10 cellular contexts compared by ENCODE assay signal in the genomic region with DNA sequence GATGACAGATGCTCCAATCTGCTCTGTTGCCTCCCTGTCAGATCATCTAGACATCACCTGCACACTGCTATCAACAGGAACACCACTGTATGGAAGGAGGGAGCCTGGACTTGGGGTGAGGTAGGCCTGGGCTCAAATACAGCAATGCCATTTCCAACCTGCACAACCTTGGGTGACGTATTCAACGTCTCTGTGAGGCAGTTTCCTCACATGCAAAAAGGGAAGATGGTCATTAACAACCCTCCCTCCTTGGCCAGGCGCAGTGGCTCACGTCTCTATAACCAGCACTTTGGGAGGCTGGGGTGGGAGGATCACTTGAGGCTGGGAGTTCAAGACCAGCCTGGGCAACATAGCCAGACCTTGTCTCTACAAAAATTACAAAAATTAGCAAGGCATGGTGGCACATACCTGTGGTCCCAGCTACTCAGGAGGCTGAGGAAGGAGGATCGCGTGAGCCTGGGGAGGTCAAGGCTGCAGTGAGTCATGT. TPM values are rescaled to one million over a fixed set of nuclear protein-coding genes. Genes with fewer than 3 reads are reported as not detected.
DNase-seq lines count a peak whose midpoint lies in the region; ATAC-seq and TF ChIP-seq lines count a peak whose summit lies in the region.
"Had no signal": no experiment of that assay in that cellular context is flagged by ENCODE, and none has a peak within 500 bp of the region (broad histone marks: within the 10 kb centered on the region; RNA-seq: fewer than 3 reads in every experiment).

No MANE protein-coding gene starts in this region.

- H3K36me3 Mint-ChIP-seq in CD8-positive, alpha-beta memory T cell, result peaks cover 0 to 25% (median 10%) of the 10 kb centered on the region in 3 donors
- peaks cover 56% of the 10 kb centered on the region for H3K36me3 Mint-ChIP-seq in dendritic cell treated with granulocyte-macrophage colony-stimulating factor and Interleukin-4, amounts not matched to agents 40 ng/mL and 50 ng/mL, for 4 days (ENCODE audit: low read depth)
- peaks cover 43% of the 10 kb centered on the region for H3K36me3 Mint-ChIP-seq in endodermal cell (ENCODE audit: low read depth)

- H3K79me2 ChIP-seq in PC-3 (ENCODE audit: low read length), result no peaks in the 10 kb centered on the region

- no peaks in the 10 kb centered on the region for H3K27me3 ChIP-seq in CD8-positive, alpha-beta memory T cell (ENCODE audit: insufficient read depth, low read length, poor library complexity, severe bottlenecking)
- H3K27me3 ChIP-seq in PC-3 (ENCODE audit: low read length) (no peaks in the 10 kb centered on the region), psoas muscle (ENCODE audit: insufficient read depth in 3 of 3, low read length in 2 of 3) (no peaks in the 10 kb centered on the region), endodermal cell (ENCODE audit: control insufficient read depth, insufficient read depth, low read length, poor library complexity, severe bottlenecking) (no peaks in the 10 kb centered on the region)

- H3K4me1 ChIP-seq in CD8-positive, alpha-beta memory T cell (ENCODE audit: insufficient read depth, low read length), result peaks cover 47% of the 10 kb centered on the region
- H3K4me1 ChIP-seq in PC-3 (ENCODE audit: insufficient read depth, low read length), result peaks cover 11% of the 10 kb centered on the region
- H3K4me1 ChIP-seq in psoas muscle, result peaks cover 7% of the 10 kb centered on the region
- no peaks in the 10 kb centered on the region for H3K4me1 ChIP-seq in endodermal cell (ENCODE audit: control insufficient read depth, insufficient read depth, low read length)

- CTCF ChIA-PET in CD8-positive, alpha-beta memory T cell (lab: Charles Lee), result interaction anchor here (5.8 kb wide), 1 partner anchor 33 kb away, joined by 34 read pairs; the partner anchor contains the start of genes IRGQ and ZNF576
- CTCF ChIA-PET in PC-3 (lab: Charles Lee), result no interaction called here

- H3K4me2 ChIP-seq in PC-3 (ENCODE audit: low read length), result no peak overlapping the region

- no peaks in the 10 kb centered on the region for H4K20me1 ChIP-seq in PC-3 (ENCODE audit: low read length)

- TF ChIP-seq CTCF in PC-3 (conservative IDR thresholded peaks at IDR 0.05; ENCODE audit: low read depth, low read length), result no peak
- no peak for TF ChIP-seq CTCF in psoas muscle (IDR thresholded peaks at IDR 0.05)
- no peak for TF ChIP-seq CTCF in endodermal cell (conservative IDR thresholded peaks at IDR 0.05)

- peaks cover 10% of the 10 kb centered on the region for H3K36me3 ChIP-seq in CD8-positive, alpha-beta memory T cell (ENCODE audit: insufficient read depth, low read length)
- no peaks in the 10 kb centered on the region; the same call in 1 of the 2 replicates for H3K36me3 ChIP-seq in PC-3 (ENCODE audit: low read depth, low read length)
- H3K36me3 ChIP-seq in psoas muscle (ENCODE audit: insufficient read depth in 1 of 2, low read depth in 1 of 2), result peaks cover 0 to 29% of the 10 kb centered on the region in 2 donors
- peaks cover 11% of the 10 kb centered on the region for H3K36me3 ChIP-seq in endodermal cell (ENCODE audit: control insufficient read depth, insufficient read depth, low read length)

- H3K4me1 Mint-ChIP-seq in CD8-positive, alpha-beta memory T cell, result peaks cover 47 to 61% (median 60%) of the 10 kb centered on the region in 3 donors
- peaks cover 28% of the 10 kb centered on the region for H3K4me1 Mint-ChIP-seq in dendritic cell treated with granulocyte-macrophage colony-stimulating factor and Interleukin-4, amounts not matched to agents 40 ng/mL and 50 ng/mL, for 4 days (ENCODE audit: low read depth)
- H3K4me1 Mint-ChIP-seq in endodermal cell, result no peaks in the 10 kb centered on the region

- DNase-seq in CD8-positive, alpha-beta memory T cell, result peak in 1 of 5 donors; percentile 17
- DNase-seq in PC-3 (no peak), psoas muscle (no peak), endodermal cell (no peak), RKO (ENCODE audit: low spot score) (no peak), KBM-7 (no peak)
- DNase-seq: SHP77 treated with DMSO at 0.1 percent for 48 hours had no signal

- no peaks in the 10 kb centered on the region for H3K9me3 ChIP-seq in CD8-positive, alpha-beta memory T cell (ENCODE audit: low read length)
- H3K9me3 ChIP-seq in PC-3 (ENCODE audit: low read length) (no peaks in the 10 kb centered on the region), psoas muscle (no peaks in the 10 kb centered on the region), endodermal cell (ENCODE audit: control insufficient read depth, low read length) (no peaks in the 10 kb centered on the region)

- WGBS in psoas muscle, 3 donors, result 84 to 93% (median 92%) methylated on average over 6 of the region's 6 CpGs
- 90 to 99% methylated on average over 2 to 6 of the region's 6 CpGs for WGBS in endodermal cell (ENCODE audit: insufficient coverage in 1 of 2, insufficient read length in 1 of 2), 2 experiments

- H3K9ac ChIP-seq in PC-3 (ENCODE audit: low read length), result no peak overlapping the region
- H3K9ac ChIP-seq in endodermal cell (ENCODE audit: extremely low read depth, low read length, poor library complexity, severe bottlenecking), result no peak overlapping the region

- H3F3A ChIP-seq in PC-3 (ENCODE audit: low read length, unreplicated experiment), result no peaks in the 10 kb centered on the region

- in situ Hi-C loops in KBM-7 (cut with MboI; ENCODE audit: low pct_unique_long_range_greater_than_20kb, low sequenced_read_pairs), result no loop called here

- H3K9me2 ChIP-seq in PC-3 (replicated peaks; ENCODE audit: low read length), result no peaks in the 10 kb centered on the region

- no peaks in the 10 kb centered on the region for H3K9me3 Mint-ChIP-seq in CD8-positive, alpha-beta memory T cell
- H3K9me3 Mint-ChIP-seq in dendritic cell treated with granulocyte-macrophage colony-stimulating factor and Interleukin-4, amounts not matched to agents 40 ng/mL and 50 ng/mL, for 4 days, result no peaks in the 10 kb centered on the region
- H3K9me3 Mint-ChIP-seq in endodermal cell, result no peaks in the 10 kb centered on the region

- H3K27me3 Mint-ChIP-seq in CD8-positive, alpha-beta memory T cell, result peaks cover 0 to 3% of the 10 kb centered on the region in 2 donors
- H3K27me3 Mint-ChIP-seq in dendritic cell treated with granulocyte-macrophage colony-stimulating factor and Interleukin-4, amounts not matched to agents 40 ng/mL and 50 ng/mL, for 4 days, result no peaks in the 10 kb centered on the region
- no peaks in the 10 kb centered on the region for H3K27me3 Mint-ChIP-seq in endodermal cell (ENCODE audit: insufficient read depth)

- POLR2A ChIA-PET in CD8-positive, alpha-beta memory T cell (lab: Charles Lee), result interaction anchor here (0.7 to 2.0 kb wide), 4 partner anchors 13 to 72 kb away, joined by 3 to 8 read pairs (median 4); partner anchors contain the start of genes IRGQ, PINLYP, XRCC1 and ZNF576
- POLR2A ChIA-PET in PC-3 (lab: Charles Lee; ENCODE audit: unreplicated experiment), result no interaction called here

- H2AFZ ChIP-seq in PC-3 (ENCODE audit: low read length), result no peak overlapping the region

- H3K4me3 Mint-ChIP-seq in CD8-positive, alpha-beta memory T cell, result peak overlapping the region; percentile 32 to 82 (median 68)
- no peak overlapping the region for H3K4me3 Mint-ChIP-seq in dendritic cell treated with granulocyte-macrophage colony-stimulating factor and Interleukin-4, amounts not matched to agents 40 ng/mL and 50 ng/mL, for 4 days
- H3K4me3 Mint-ChIP-seq in endodermal cell, result no peak overlapping the region

- H3K27ac Mint-ChIP-seq in CD8-positive, alpha-beta memory T cell, result peak overlapping the region; percentile 89 to 98 (median 94)
- peak overlapping the region; percentile 71 for H3K27ac Mint-ChIP-seq in dendritic cell treated with granulocyte-macrophage colony-stimulating factor and Interleukin-4, amounts not matched to agents 40 ng/mL and 50 ng/mL, for 4 days
- H3K27ac Mint-ChIP-seq in endodermal cell, result no peak overlapping the region

- peak overlapping the region; percentile 75 for H3K27ac ChIP-seq in CD8-positive, alpha-beta memory T cell (ENCODE audit: low read depth, low read length)
- peak overlapping the region; percentile 78 for H3K27ac ChIP-seq in PC-3 (ENCODE audit: low read length)
- H3K27ac ChIP-seq in psoas muscle, result peak overlapping the region; percentile 87
- H3K27ac ChIP-seq in endodermal cell (ENCODE audit: low read depth, low read length), result no peak overlapping the region

- BruUV-seq in PC-3 (replicated peaks; lab: Mats Ljungman, UMichigan), result no TSS peak

- intact Hi-C loops in PC-3 (cut with micrococcal nuclease), result no loop called here
- intact Hi-C loops in dendritic cell treated with granulocyte-macrophage colony-stimulating factor and Interleukin-4, amounts not matched to agents 40 ng/mL and 50 ng/mL, for 4 days (cut with micrococcal nuclease), result loop anchor here (5.0 kb wide), 1 partner anchor 35 kb away; the partner anchor contains the start of genes IRGQ and ZNF576
- intact Hi-C loops in psoas muscle (cut with DNase I), result no loop called here

- peak overlapping the region; percentile 70 for H3K4me3 ChIP-seq in CD8-positive, alpha-beta memory T cell (ENCODE audit: low read length)
- H3K4me3 ChIP-seq in PC-3 (ENCODE audit: low read length), result no peak overlapping the region
- no peak overlapping the region for H3K4me3 ChIP-seq in psoas muscle
- H3K4me3 ChIP-seq in endodermal cell (ENCODE audit: low read length), result no peak overlapping the region

- ATAC-seq in PC-3 (no peak), psoas muscle (no peak), HG02623 (IDR thresholded peaks at IDR 0.05; ENCODE audit: unreplicated experiment) (no peak)

RNA-seq across cellular contexts. Expression of gene XRCC1, which starts 13.1 kb away (rescaled TPM):
- total RNA-seq in CD8-positive, alpha-beta memory T cell, result 10 to 100 TPM; 37.0 to 37.2 TPM
- 31.4 TPM for polyA plus RNA-seq in CD8-positive, alpha-beta memory T cell
- total RNA-seq in PC-3 (2014; rRNA removed), result 23.4 and 43.1 TPM in 2 replicates
- total RNA-seq in psoas muscle, result 10 to 100 TPM; 12.7 to 22.1 (median 14.8) TPM
- 10 to 100 TPM; 13.5 to 21.6 (median 14.1) TPM for polyA plus RNA-seq in psoas muscle
- 10 to 100 TPM; 48.8 to 52.1 TPM for total RNA-seq in endodermal cell
- polyA plus RNA-seq in endodermal cell (2013, experiment 1 of 2), result 73.8 TPM
- polyA plus RNA-seq in endodermal cell (2013, experiment 2 of 2), result 61.7 TPM

RNA-seq across cellular contexts. Expression of gene PINLYP, which starts 13.3 kb away (rescaled TPM):
- total RNA-seq in CD8-positive, alpha-beta memory T cell, result 10 to 100 TPM in 1 of 2 experiments, 1 to 10 TPM in 1; 9.9 to 13.8 TPM
- polyA plus RNA-seq in CD8-positive, alpha-beta memory T cell, result 1.3 TPM
- total RNA-seq in PC-3 (2014; rRNA removed), result 0.18 TPM in 1 of 2 replicates, not detected in the other
- total RNA-seq in psoas muscle, result 1 to 10 TPM in 1 of 4 donors, under 1 TPM in 2, not detected in 1; 0.66 to 1.1 (median 0.86) TPM
- polyA plus RNA-seq in psoas muscle, result 1 to 10 TPM in 1 of 3 donors, under 1 TPM in 2; 0.66 to 1.3 (median 0.90) TPM
- total RNA-seq in endodermal cell, result 10 to 100 TPM in 1 of 2 donors, 1 to 10 TPM in 1; 7.7 to 12.2 TPM
- 5.5 TPM for polyA plus RNA-seq in endodermal cell (2013, experiment 1 of 2)
- polyA plus RNA-seq in endodermal cell (2013, experiment 2 of 2), result 2.1 TPM

RNA-seq across cellular contexts. Expression of gene ZNF575, which starts 29.3 kb away (rescaled TPM):
- 1 to 10 TPM; 2.1 to 2.3 TPM for total RNA-seq in CD8-positive, alpha-beta memory T cell
- polyA plus RNA-seq in CD8-positive, alpha-beta memory T cell, result 2.6 TPM
- total RNA-seq in PC-3 (2014; rRNA removed) (0.98 TPM in 1 of 2 replicates, not detected in the other), psoas muscle (1 to 10 TPM in 3 of 4 donors, under 1 TPM in 1; 0.40 to 1.6 (median 1.2) TPM), endodermal cell (under 1 TPM; 0.22 TPM)
- 1 to 10 TPM in 1 of 3 donors, under 1 TPM in 2; 0.23 to 1.1 (median 0.35) TPM for polyA plus RNA-seq in psoas muscle
- polyA plus RNA-seq in endodermal cell (2013, experiment 1 of 2), result 1.2 TPM
- 1.5 TPM for polyA plus RNA-seq in endodermal cell (2013, experiment 2 of 2)
- total RNA-seq: H1 had no signal

RNA-seq across cellular contexts. Expression of gene IRGQ, which starts 33.7 kb away (rescaled TPM):
- total RNA-seq in CD8-positive, alpha-beta memory T cell, result 10 to 100 TPM; 25.4 to 30.2 TPM
- 2.2 TPM for polyA plus RNA-seq in CD8-positive, alpha-beta memory T cell
- 12.5 and 12.9 TPM in 2 replicates for total RNA-seq in PC-3 (2014; rRNA removed)
- total RNA-seq in psoas muscle, result 10 to 100 TPM; 16.3 to 26.9 (median 22.4) TPM
- 10 to 100 TPM in 2 of 3 donors, 1 to 10 TPM in 1; 5.5 to 23.3 (median 11.9) TPM for polyA plus RNA-seq in psoas muscle
- 10 to 100 TPM; 39.7 to 46.0 TPM for total RNA-seq in endodermal cell
- 10.9 TPM for polyA plus RNA-seq in endodermal cell (2013, experiment 1 of 2)
- polyA plus RNA-seq in endodermal cell (2013, experiment 2 of 2), result 11.6 TPM

RNA-seq across cellular contexts. Expression of gene ZNF576, which starts 34.1 kb away (rescaled TPM):
- 10 to 100 TPM; 19.5 to 20.9 TPM for total RNA-seq in CD8-positive, alpha-beta memory T cell
- 9.3 TPM for polyA plus RNA-seq in CD8-positive, alpha-beta memory T cell
- total RNA-seq in PC-3 (2014; rRNA removed) (10.9 and 14.7 TPM in 2 replicates), psoas muscle (10 to 100 TPM; 10.3 to 16.2 (median 15.9) TPM), endodermal cell (10 to 100 TPM; 11.9 to 12.1 TPM)
- polyA plus RNA-seq in psoas muscle, result 10 to 100 TPM; 14.6 to 22.7 (median 22.4) TPM
- 10.8 TPM for polyA plus RNA-seq in endodermal cell (2013, experiment 1 of 2)
- 7.1 TPM for polyA plus RNA-seq in endodermal cell (2013, experiment 2 of 2)

Comparison
In these comparisons a context has a peak if more than half of its experiments do, and no peak if none do; other contexts are left out.
1. H3K4me3 Mint-ChIP-seq: peak in CD8-positive, alpha-beta memory T cell (7 of 7); none in dendritic cell treated with granulocyte-macrophage colony-stimulating factor and Interleukin-4, amounts not matched to agents 40 ng/mL and 50 ng/mL, for 4 days (single experiment) and endodermal cell (single experiment).